In the genomic region with DNA sequence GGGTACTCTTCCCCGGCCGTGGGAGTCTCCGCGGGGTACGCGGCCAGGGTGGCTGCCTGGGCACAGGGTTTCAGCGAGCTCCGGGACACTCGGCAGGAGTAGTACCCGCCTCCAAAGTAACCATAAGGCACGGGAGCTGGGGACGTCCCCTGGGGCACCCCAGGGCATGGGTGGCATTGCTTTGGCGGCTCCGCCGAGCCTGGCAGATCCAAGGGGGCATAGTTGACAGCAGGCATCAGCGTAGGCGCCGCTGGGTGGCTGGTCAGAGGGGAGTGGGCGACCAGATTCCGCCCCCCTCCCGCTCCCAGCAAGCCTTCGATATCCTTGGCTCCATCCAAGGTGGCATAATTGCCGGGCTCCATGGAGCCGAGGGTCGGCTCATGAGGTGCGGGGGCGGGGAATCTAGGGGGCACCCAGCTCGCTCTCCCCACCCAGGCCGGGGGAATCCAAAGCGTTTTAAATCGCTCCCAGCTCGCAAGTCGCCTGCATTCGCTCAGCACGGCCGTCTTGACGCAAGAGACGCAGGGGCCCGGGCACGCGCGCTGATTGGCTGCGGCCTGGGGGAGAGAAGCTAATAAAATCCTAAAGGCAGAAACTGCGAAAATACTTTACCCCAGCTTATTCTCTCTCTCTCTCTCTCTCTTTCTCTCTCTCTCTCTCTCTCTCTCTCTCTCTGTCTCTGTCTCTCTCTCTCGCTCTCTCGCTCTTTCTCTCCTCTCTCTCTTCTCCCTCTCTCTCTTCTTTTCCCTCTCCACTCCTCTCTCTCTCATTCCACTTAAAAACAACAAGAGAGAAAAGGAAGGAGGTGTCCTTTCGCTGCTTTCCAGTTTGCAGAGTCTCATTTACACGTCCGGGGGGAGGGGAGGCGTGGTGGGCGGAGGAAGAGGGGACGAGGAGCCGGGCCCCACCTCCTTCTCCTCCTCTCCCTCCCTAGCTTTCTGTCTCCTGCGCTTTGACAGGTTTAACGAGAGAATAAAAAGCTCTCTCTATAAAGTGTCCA, we compare ENCODE assay signal across 8 cellular contexts. TPM values are rescaled to one million over a fixed set of nuclear protein-coding genes. Genes with fewer than 3 reads are reported as not detected.
DNase-seq lines count a peak whose midpoint lies in the region; ATAC-seq and TF ChIP-seq lines count a peak whose summit lies in the region.

A gene (minus strand): TSS at position 519 of the 1,000 bp plus-strand sequence. CDS start 157 bp downstream, at position 362.

- H3K27ac ChIP-seq in HUES64 (ENCODE audit: low read depth, low read length) (no peak within 1 kb of the TSS), fibroblast of lung (ENCODE audit: insufficient read depth, low read length) (no peak within 1 kb of the TSS)

- H4K20me1 ChIP-seq in fibroblast of lung (ENCODE audit: control insufficient read depth, extremely low read depth, insufficient read depth, low read length): no peaks in the 10 kb centered on the region

- H3K4me2 ChIP-seq in fibroblast of lung (ENCODE audit: extremely low read depth, insufficient read depth, low read length): peak within 1 kb of the TSS; percentile 25
- H3K4me2 ChIP-seq in skeletal muscle satellite cell (ENCODE audit: low read length): peak within 1 kb of the TSS; percentile 72

- H3K4me1 ChIP-seq in BE2C (no peaks in the 10 kb centered on the region), HUES64 (ENCODE audit: insufficient read depth, low read length) (no peaks in the 10 kb centered on the region), fibroblast of lung (ENCODE audit: control insufficient read depth, extremely low read depth, insufficient read depth, low read length) (peaks cover 4% of the 10 kb centered on the region), skeletal muscle satellite cell (ENCODE audit: control insufficient read depth, insufficient read depth, low read length) (peaks cover 4% of the 10 kb centered on the region)

- no peak within 1 kb of the TSS for H2AFZ ChIP-seq in fibroblast of lung (ENCODE audit: low read length)

- TF ChIP-seq CTCF in BE2C (IDR thresholded peaks at IDR 0.05; ENCODE audit: low read depth, low read length) (no peak), fibroblast of lung (conservative IDR thresholded peaks at IDR 0.05 in 1 of 2, IDR thresholded peaks at IDR 0.05 in 1 of 2; ENCODE audit: low read depth in 1 of 2, low read length in 2 of 2) (no peak)

- H3K27me3 ChIP-seq in BE2C (peaks cover 98% of the 10 kb centered on the region), HUES64 (ENCODE audit: insufficient read depth, low read length) (peaks cover 100% of the 10 kb centered on the region), fibroblast of lung (ENCODE audit: control insufficient read depth, insufficient read depth, low read length) (peaks cover 89% of the 10 kb centered on the region), skeletal muscle satellite cell (ENCODE audit: control insufficient read depth, insufficient read depth, low read length) (peaks cover 96% of the 10 kb centered on the region)

- H3K9me3 ChIP-seq in BE2C (no peaks in the 10 kb centered on the region), HUES64 (ENCODE audit: insufficient read depth, low read depth, low read length) (no peaks in the 10 kb centered on the region), fibroblast of lung (ENCODE audit: control insufficient read depth, insufficient read depth, low read depth, low read length) (no peaks in the 10 kb centered on the region), skeletal muscle satellite cell (replicated peaks; ENCODE audit: low read length) (no peaks in the 10 kb centered on the region)

- peak within 1 kb of the TSS; percentile 36 for H3K4me3 ChIP-seq in BE2C (ENCODE audit: low read depth, low read length)
- H3K4me3 ChIP-seq in HUES64 (ENCODE audit: low read length): peak within 1 kb of the TSS; percentile 31
- H3K4me3 ChIP-seq in fibroblast of lung (replicated peaks in 1 of 4; ENCODE audit: control extremely low read depth in 1 of 4, insufficient read depth in 1 of 4, low read depth in 3 of 4, low read length in 4 of 4): peak within 1 kb of the TSS in 1 of 4 experiments; percentile 32
- H3K4me3 ChIP-seq in skeletal muscle satellite cell (ENCODE audit: low read length): peak within 1 kb of the TSS; percentile 51

- H3K36me3 ChIP-seq in BE2C: no peaks in the 10 kb centered on the region
- no peaks in the 10 kb centered on the region for H3K36me3 ChIP-seq in HUES64 (ENCODE audit: insufficient read depth, low read length)
- H3K36me3 ChIP-seq in fibroblast of lung (ENCODE audit: control insufficient read depth, insufficient read depth, low read length): no peaks in the 10 kb centered on the region
- no peaks in the 10 kb centered on the region for H3K36me3 ChIP-seq in skeletal muscle satellite cell (ENCODE audit: insufficient read depth, low read length)

- WGBS in HUES64: 5% methylated on average over 46 of the region's 55 CpGs

- DNase-seq in BE2C: peak; percentile 58
- DNase-seq in T-helper 2 cell: peak in 3 of 5 experiments; percentile 22 to 54 (median 37)
- DNase-seq in fibroblast of lung (ENCODE audit: low read depth in 2 of 2): peak in 1 of 2 donors; percentile 24
- no peak for DNase-seq in cerebellum (ENCODE audit: low spot score)

- ATAC-seq in HG02759 (IDR thresholded peaks at IDR 0.05; ENCODE audit: unreplicated experiment) (no peak), GM19455 (IDR thresholded peaks at IDR 0.05; ENCODE audit: unreplicated experiment) (no peak)

- H3K79me2 ChIP-seq in fibroblast of lung (ENCODE audit: control insufficient read depth, insufficient read depth, low read length): no peaks in the 10 kb centered on the region

- H3K9ac ChIP-seq in HUES64 (ENCODE audit: low read depth, low read length): no peak within 1 kb of the TSS
- no peak within 1 kb of the TSS for H3K9ac ChIP-seq in fibroblast of lung (ENCODE audit: insufficient read depth, low read length)
- no peak within 1 kb of the TSS for H3K9ac ChIP-seq in skeletal muscle satellite cell (ENCODE audit: low read depth, low read length)

RNA-seq across cellular contexts. Expression of the gene that starts here (rescaled TPM):
- polyA plus RNA-seq in BE2C (2012; ENCODE audit: insufficient read depth, insufficient read length, low read depth): not detected
- polyA plus RNA-seq in HUES64 (2013, experiment 1 of 2): not detected
- 0.13 TPM for polyA plus RNA-seq in HUES64 (2013, experiment 2 of 2)
- total RNA-seq in fibroblast of lung (not detected in 2 replicates), cerebellum (not detected)
- polyA plus RNA-seq in fibroblast of lung: not detected in 2 replicates
- not detected in 2 replicates for polyA plus RNA-seq in fibroblast of lung (2012)
- polyA minus RNA-seq in fibroblast of lung (ENCODE audit: low replicate concordance): not detected in 2 replicates
- under 0.01 TPM in 1 of 2 replicates, not detected in the other for total RNA-seq in skeletal muscle satellite cell (2012; rRNA removed)
